ENCODE assay signal across 8 cellular contexts in the genomic region with DNA sequence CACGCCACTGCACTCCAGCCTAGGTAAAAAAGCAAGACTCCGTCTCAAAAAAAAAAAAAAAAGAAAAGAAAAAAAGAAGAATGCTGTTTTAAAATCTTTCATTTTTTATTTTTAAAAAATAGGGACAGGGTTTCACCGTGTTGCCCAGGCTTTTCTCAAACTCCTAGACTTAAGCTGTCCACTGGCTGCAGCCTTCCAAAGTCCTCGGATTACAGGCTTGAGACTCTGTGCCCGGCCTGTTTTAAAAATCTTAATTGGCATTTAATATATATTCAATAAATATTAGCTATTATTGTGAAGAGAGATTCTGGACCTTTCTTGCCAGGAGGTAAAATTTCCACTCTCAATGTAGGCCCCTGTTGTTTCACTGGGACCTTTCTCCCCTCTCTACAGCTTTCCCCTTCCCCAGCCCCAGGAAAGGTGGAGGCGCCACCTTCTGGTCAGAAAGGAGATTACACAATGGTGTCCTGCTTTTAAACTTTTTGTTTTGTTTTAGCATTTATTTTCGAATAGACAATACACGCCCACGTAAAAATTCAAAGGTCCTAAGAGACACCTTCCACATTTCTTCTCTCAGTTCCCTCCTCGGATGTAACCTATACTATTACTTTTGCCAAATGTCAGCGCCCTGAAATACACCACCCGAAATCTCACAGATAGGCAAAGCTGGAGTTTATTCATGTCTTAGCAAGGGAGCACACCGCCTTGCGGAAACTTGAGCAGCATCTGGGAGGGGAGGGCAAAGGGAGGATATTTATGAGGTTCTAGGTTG. TPM values are rescaled to one million over a fixed set of nuclear protein-coding genes. Genes with fewer than 3 reads are reported as not detected.
DNase-seq lines count a peak whose midpoint lies in the region; ATAC-seq and TF ChIP-seq lines count a peak whose summit lies in the region.

No MANE protein-coding gene starts in this region.

- ATAC-seq in GM21786 (IDR thresholded peaks at IDR 0.05; ENCODE audit: unreplicated experiment), result peak; percentile 45
- ATAC-seq in HG02884 (IDR thresholded peaks at IDR 0.05; ENCODE audit: unreplicated experiment), result no peak

- TF ChIP-seq POLR2A in suprapubic skin (IDR thresholded peaks at IDR 0.05), result no peak

- no peak overlapping the region for H3K27ac Mint-ChIP-seq in activated T-cell treated with anti-CD3 and anti-CD28 coated beads, Interleukin-2, amount 50 U/mL, for 24 hours
- H3K27ac Mint-ChIP-seq in nephron progenitor cell, result no peak overlapping the region

- TF ChIP-seq EP300 in suprapubic skin (IDR thresholded peaks at IDR 0.05), result no peak

- H3K4me3 ChIP-seq in fibroblast of mammary gland (ENCODE audit: control insufficient read depth, low read depth, low read length), result peak overlapping the region; percentile 49
- peak overlapping the region; percentile 53 for H3K4me3 ChIP-seq in suprapubic skin

- DNase-seq in CD1c-positive myeloid dendritic cell (ENCODE audit: extremely low spot score) (peak; percentile 86), NOMO-1 treated with DMSO at 0.1 percent for 48 hours (lab: John Stamatoyannopoulos, UW; ENCODE audit: unreplicated experiment) (peak; percentile 32), fibroblast of mammary gland (ENCODE audit: low read depth) (peak; percentile 37), nephron progenitor cell (peak; percentile 74), suprapubic skin (ENCODE audit: low spot score in 2 of 2) (peak in 1 of 2 donors; percentile 67)
- DNase-seq in activated T-cell treated with anti-CD3 and anti-CD28 coated beads, Interleukin-2, amount 50 U/mL, for 24 hours, result peak; percentile 61

- H3K36me3 Mint-ChIP-seq in activated T-cell treated with anti-CD3 and anti-CD28 coated beads, Interleukin-2, amount 50 U/mL, for 24 hours (ENCODE audit: low read depth), result no peaks in the 10 kb centered on the region
- peaks cover 6% of the 10 kb centered on the region for H3K36me3 Mint-ChIP-seq in nephron progenitor cell (ENCODE audit: low read depth)

- H3K9me3 ChIP-seq in suprapubic skin, result no peaks in the 10 kb centered on the region

- H3K27me3 Mint-ChIP-seq in activated T-cell treated with anti-CD3 and anti-CD28 coated beads, Interleukin-2, amount 50 U/mL, for 24 hours, result no peaks in the 10 kb centered on the region
- no peaks in the 10 kb centered on the region for H3K27me3 Mint-ChIP-seq in nephron progenitor cell (ENCODE audit: low read depth, poor library complexity)

- H3K27ac ChIP-seq in suprapubic skin, result no peak overlapping the region

- no peaks in the 10 kb centered on the region for H3K36me3 ChIP-seq in suprapubic skin

- WGBS in suprapubic skin, result 31% methylated on average over 14 of the region's 14 CpGs

- H3K27me3 ChIP-seq in suprapubic skin, result no peaks in the 10 kb centered on the region

- H3K4me1 ChIP-seq in suprapubic skin, result no peaks in the 10 kb centered on the region

- H3K4me3 Mint-ChIP-seq in activated T-cell treated with anti-CD3 and anti-CD28 coated beads, Interleukin-2, amount 50 U/mL, for 24 hours, result peak overlapping the region; percentile 81
- peak overlapping the region; percentile 83 for H3K4me3 Mint-ChIP-seq in nephron progenitor cell

- H3K4me1 Mint-ChIP-seq in activated T-cell treated with anti-CD3 and anti-CD28 coated beads, Interleukin-2, amount 50 U/mL, for 24 hours (ENCODE audit: low read depth), result peaks cover 7% of the 10 kb centered on the region
- peaks cover 7% of the 10 kb centered on the region for H3K4me1 Mint-ChIP-seq in nephron progenitor cell

- peak; percentile 81 for TF ChIP-seq CTCF in fibroblast of mammary gland (conservative IDR thresholded peaks at IDR 0.05; ENCODE audit: control insufficient read depth, insufficient read depth, low read depth, low read length)
- peak; percentile 90 for TF ChIP-seq CTCF in nephron progenitor cell (IDR thresholded peaks at IDR 0.05)
- peak; percentile 63 to 75 for TF ChIP-seq CTCF in suprapubic skin (IDR thresholded peaks at IDR 0.05)

- H3K9me3 Mint-ChIP-seq in activated T-cell treated with anti-CD3 and anti-CD28 coated beads, Interleukin-2, amount 50 U/mL, for 24 hours, result no peaks in the 10 kb centered on the region
- H3K9me3 Mint-ChIP-seq in nephron progenitor cell, result peaks cover 14% of the 10 kb centered on the region

RNA-seq across cellular contexts. Expression of gene PHC1, which starts 23.8 kb away (rescaled TPM):
- 10 to 100 TPM; 15.7 to 32.6 (median 28.2) TPM for total RNA-seq in suprapubic skin

RNA-seq across cellular contexts. Expression of gene M6PR, which starts 58.9 kb away (rescaled TPM):
- total RNA-seq in suprapubic skin, result 100 to 1,000 TPM in 3 of 4 donors, 10 to 100 TPM in 1; 75.8 to 138 (median 120) TPM
